ENCODE assay signal across 1 cellular context in genomic region chr20:25247100-25247665, GRCh38.
TF ChIP-seq lines count a peak whose summit lies in the region.

No MANE protein-coding gene starts in this region.

TF ChIP-seq in K562, 482 proteins besides CTCF, POLR2A, EP300 and RAD21 (continued from another document):
- TF ChIP-seq ZNF407 (IDR thresholded peaks at IDR 0.05; ENCODE audit: low read depth): no peak
- no peak for TF ChIP-seq ZNF24 (IDR thresholded peaks at IDR 0.05)
- TF ChIP-seq ZNF384 (IDR thresholded peaks at IDR 0.05; ENCODE audit: low read depth, low read length): no peak
- no peak for TF ChIP-seq ZZZ3 (IDR thresholded peaks at IDR 0.05)
- no peak for TF ChIP-seq IRF2 (CRISPR knock-in tag; IDR thresholded peaks at IDR 0.05)
- no peak for TF ChIP-seq CBX1 (IDR thresholded peaks at IDR 0.05; ENCODE audit: low read depth)
- TF ChIP-seq JUNB (CRISPR knock-in tag; conservative IDR thresholded peaks at IDR 0.05): no peak
- no peak for TF ChIP-seq POLR2H (tag; IDR thresholded peaks at IDR 0.05; ENCODE audit: low read depth)
- TF ChIP-seq ZNF77 (CRISPR knock-in tag; IDR thresholded peaks at IDR 0.05): no peak
TF ChIP-seq in K562: peak in this region for 11.
